ENCODE assay signal across 27 cellular contexts in genomic region chrX:42751573-42751972, GRCh38. TPM values are rescaled to one million over a fixed set of nuclear protein-coding genes. Genes with fewer than 3 reads are reported as not detected.
"Had no signal": no experiment of that assay in that cellular context is flagged by ENCODE, and none has a peak within 500 bp of the region (broad histone marks: within the 10 kb centered on the region; RNA-seq: fewer than 3 reads in every experiment).

No MANE protein-coding gene starts in this region.

- DNase-seq: activated CD4-positive, alpha-beta memory T cell treated with anti-CD3 and anti-CD28 coated beads, Interleukin-2, amount 10 ng/mL, durations not matched to agents 7 days and 5 days; activated CD4-positive, alpha-beta T cell treated with anti-CD3 and anti-CD28 coated beads for 48 hours; activated CD8-positive, alpha-beta memory T cell treated with anti-CD3 and anti-CD28 coated beads, Interleukin-2, amount 10 ng/mL, durations not matched to agents 7 days and 5 days; activated naive CD4-positive, alpha-beta T cell treated with Interleukin-2 at 50 U/mL for 16 hours; activated naive CD8-positive, alpha-beta T cell treated with anti-CD3 and anti-CD28 coated beads, Interleukin-2, amount 10 ng/mL, durations not matched to agents 7 days and 5 days; anterior cingulate cortex; cerebellar nuclear complex; cortex of kidney; islet precursor cell; lower lobe of right lung; pancreas; right lobe of liver; spleen; stimulated activated naive CD4-positive, alpha-beta T cell; substantia nigra had no signal

- H3K27me3 ChIP-seq: hepatocyte, neutrophil, right lobe of liver, spleen, tibial nerve, vagina had no signal

- H2AFZ ChIP-seq: hepatocyte had no signal

- H3K4me2 ChIP-seq: hepatocyte had no signal

- H3K9me3 ChIP-seq: breast epithelium, lower lobe of right lung, neutrophil, pancreas, right lobe of liver, spleen, tibial nerve, vagina had no signal

- ATAC-seq: activated CD8-positive, alpha-beta memory T cell treated with anti-CD3 and anti-CD28 coated beads, Interleukin-2, amount 10 ng/mL, durations not matched to agents 7 days and 5 days; activated T-helper 17 cell treated with anti-CD3 and anti-CD28 coated beads, Interleukin-2, amount 50 U/mL, for 72 hours; lower lobe of right lung; natural killer cell treated with Interleukin-12 subunit alpha and Interleukin-12 subunit beta and Interleukin-15 and Interleukin-18, amount 100 ng/mL, for 72 hours; pancreas; right lobe of liver; WTC11 had no signal

- H3K79me2 ChIP-seq: hepatocyte had no signal

- H3K4me1 ChIP-seq: breast epithelium, lower lobe of right lung, pancreas, right lobe of liver, spleen, tibial nerve, vagina had no signal

- H3K27ac ChIP-seq: breast epithelium, hepatocyte, lower lobe of right lung, neutrophil, pancreas, right lobe of liver, spleen, tibial nerve, vagina had no signal

- H3K4me3 ChIP-seq: breast epithelium, hepatocyte, lower lobe of right lung, pancreas, right lobe of liver, spleen, tibial nerve, vagina had no signal

- H3K36me3 ChIP-seq: breast epithelium, lower lobe of right lung, neutrophil, pancreas, right lobe of liver, spleen, tibial nerve, vagina had no signal

RNA-seq across cellular contexts. Expression of gene PPP1R2C, which starts 26.4 kb away (rescaled TPM):
- total RNA-seq: activated CD4-positive, alpha-beta memory T cell treated with anti-CD3 and anti-CD28 coated beads, Interleukin-2, amount 10 ng/mL, durations not matched to agents 7 days and 5 days; activated CD8-positive, alpha-beta memory T cell treated with anti-CD3 and anti-CD28 coated beads, Interleukin-2, amount 10 ng/mL, durations not matched to agents 7 days and 5 days; activated naive CD8-positive, alpha-beta T cell treated with anti-CD3 and anti-CD28 coated beads, Interleukin-2, amount 10 ng/mL, durations not matched to agents 7 days and 5 days; activated T-helper 17 cell treated with anti-CD3 and anti-CD28 coated beads, Interleukin-2, amount 50 U/mL, for 72 hours; breast epithelium; fibroblast of villous mesenchyme; glomerular endothelial cell; hepatocyte; lower lobe of right lung; mesothelial cell of epicardium; natural killer cell treated with Interleukin-12 subunit alpha and Interleukin-12 subunit beta and Interleukin-15 and Interleukin-18, amount 100 ng/mL, for 72 hours; pancreas; right lobe of liver; spleen; tibial nerve; vagina; WTC11 had no signal
- polyA plus RNA-seq: esophagus, hepatocyte, pancreas had no signal
